ENCODE assay signal across 17 cellular contexts in genomic region chr14:89644641-89645040, GRCh38.
DNase-seq lines count a peak whose midpoint lies in the region; ATAC-seq lines count a peak whose summit lies in the region.
"Had no signal": no experiment of that assay in that cellular context is flagged by ENCODE, and none has a peak within 500 bp of the region (broad histone marks: within the 10 kb centered on the region; RNA-seq: fewer than 3 reads in every experiment).

No MANE protein-coding gene starts in this region.

- peak; percentile 23 to 34 for DNase-seq in NCI-H2081 (lab: John Stamatoyannopoulos, UW)
- no peak for DNase-seq in NCI-H2081 treated with DMSO at 0.1 percent for 48 hours (lab: John Stamatoyannopoulos, UW)
- DNase-seq in NCI-H748 (lab: John Stamatoyannopoulos, UW; ENCODE audit: unreplicated experiment), result peak; percentile 79
- DNase-seq in memory B cell (ENCODE audit: low spot score in 2 of 2), result no peak
- no peak for DNase-seq in stimulated activated effector memory CD8-positive, alpha-beta T cell treated with anti-CD3 and anti-CD28 coated beads, Interleukin-12 subunit alpha, Interleukin-12 subunit beta, amount 100 ng/mL, for 72 hours (ENCODE audit: low spot score in 2 of 2)
- DNase-seq: AML-193; Calu3; CD4-positive, alpha-beta memory T cell; DMS79 treated with DMSO at 0.1 percent for 48 hours; GF-D8; GOT3; H7; HFFc6 had no signal

- H3K4me1 Mint-ChIP-seq in memory B cell, result peaks cover 13% of the 10 kb centered on the region
- H3K4me1 Mint-ChIP-seq in stimulated activated effector memory CD8-positive, alpha-beta T cell treated with anti-CD3 and anti-CD28 coated beads, Interleukin-12 subunit alpha, Interleukin-12 subunit beta, amount 100 ng/mL, for 72 hours, result peaks cover 35% of the 10 kb centered on the region

- no peaks in the 10 kb centered on the region for H3K27me3 Mint-ChIP-seq in memory B cell
- H3K27me3 Mint-ChIP-seq: CD4-positive, alpha-beta memory T cell had no signal

- H3K27ac Mint-ChIP-seq in memory B cell, result peak overlapping the region; percentile 6
- H3K27ac Mint-ChIP-seq in stimulated activated effector memory CD8-positive, alpha-beta T cell treated with anti-CD3 and anti-CD28 coated beads, Interleukin-12 subunit alpha, Interleukin-12 subunit beta, amount 100 ng/mL, for 72 hours, result peak overlapping the region; percentile 39
- H3K27ac Mint-ChIP-seq: CD4-positive, alpha-beta memory T cell; HFFc6 had no signal

- H3K9me3 Mint-ChIP-seq in memory B cell, result no peaks in the 10 kb centered on the region
- H3K9me3 Mint-ChIP-seq in stimulated activated effector memory CD8-positive, alpha-beta T cell treated with anti-CD3 and anti-CD28 coated beads, Interleukin-12 subunit alpha, Interleukin-12 subunit beta, amount 100 ng/mL, for 72 hours, result peaks cover 2% of the 10 kb centered on the region
- H3K9me3 Mint-ChIP-seq: CD4-positive, alpha-beta memory T cell; HFFc6 had no signal

- no peaks in the 10 kb centered on the region for H3K36me3 Mint-ChIP-seq in memory B cell
- no peaks in the 10 kb centered on the region for H3K36me3 Mint-ChIP-seq in stimulated activated effector memory CD8-positive, alpha-beta T cell treated with anti-CD3 and anti-CD28 coated beads, Interleukin-12 subunit alpha, Interleukin-12 subunit beta, amount 100 ng/mL, for 72 hours
- H3K36me3 Mint-ChIP-seq: CD4-positive, alpha-beta memory T cell had no signal

- ATAC-seq in memory B cell (ENCODE audit: low read depth) (no peak), HG02588 (IDR thresholded peaks at IDR 0.05; ENCODE audit: unreplicated experiment) (no peak), HG03045 (IDR thresholded peaks at IDR 0.05; ENCODE audit: unreplicated experiment) (no peak)
- ATAC-seq in stimulated activated effector memory CD8-positive, alpha-beta T cell treated with anti-CD3 and anti-CD28 coated beads, Interleukin-12 subunit alpha, Interleukin-12 subunit beta, amount 100 ng/mL, for 72 hours, result no peak
- ATAC-seq: A549, HCT116 had no signal

- no peak overlapping the region for H3K4me3 Mint-ChIP-seq in memory B cell
- H3K4me3 Mint-ChIP-seq in stimulated activated effector memory CD8-positive, alpha-beta T cell treated with anti-CD3 and anti-CD28 coated beads, Interleukin-12 subunit alpha, Interleukin-12 subunit beta, amount 100 ng/mL, for 72 hours, result no peak overlapping the region
- H3K4me3 Mint-ChIP-seq: CD4-positive, alpha-beta memory T cell; HFFc6 had no signal

Comparison
In these comparisons a context has a peak if more than half of its experiments do, and no peak if none do; other contexts are left out.
1. DNase-seq: peak in NCI-H2081 (2 of 2) and NCI-H748 (single experiment); none in NCI-H2081 treated with DMSO at 0.1 percent for 48 hours (single experiment), memory B cell (0 of 2) and stimulated activated effector memory CD8-positive, alpha-beta T cell treated with anti-CD3 and anti-CD28 coated beads, Interleukin-12 subunit alpha, Interleukin-12 subunit beta, amount 100 ng/mL, for 72 hours (0 of 2).